ENCODE assay signal across 14 cellular contexts in genomic region chr6:94478178-94479140, GRCh38.
A peak's percentile ranks its signal among the peaks of the same experiment; 100 is the strongest.
DNase-seq lines count a peak whose midpoint lies in the region; TF ChIP-seq lines count a peak whose summit lies in the region.
"Had no signal": no experiment of that assay in that cellular context is flagged by ENCODE, and none has a peak within 500 bp of the region (broad histone marks: within the 10 kb centered on the region; RNA-seq: fewer than 3 reads in every experiment).

No MANE protein-coding gene starts in this region.

- no peaks in the 10 kb centered on the region; the same call in 1 of the 2 replicates for H3K36me3 ChIP-seq in SJCRH30
- H3K36me3 ChIP-seq: transverse colon had no signal

- peaks cover 9% of the 10 kb centered on the region; the same call in 1 of the 2 replicates for H3K9me3 ChIP-seq in SJCRH30 (replicated peaks)
- H3K9me3 ChIP-seq: transverse colon had no signal

- H3K27me3 ChIP-seq in SJCRH30, result no peaks in the 10 kb centered on the region
- H3K27me3 ChIP-seq: transverse colon had no signal

- DNase-seq in NCI-H510A treated with DMSO at 0.1 percent for 48 hours (lab: John Stamatoyannopoulos, UW), result peak; percentile 26
- no peak for DNase-seq in NCI-H510A (lab: John Stamatoyannopoulos, UW)
- DNase-seq in NCI-H2227 (lab: John Stamatoyannopoulos, UW; ENCODE audit: unreplicated experiment), result peak; percentile 61
- DNase-seq in SJCRH30, result peak; percentile 61 to 92
- peak; percentile 28 for DNase-seq in superior temporal gyrus (ENCODE audit: extremely low spot score)
- DNase-seq in T-helper 2 cell, result no peak
- DNase-seq in coronary artery (ENCODE audit: low spot score), result no peak
- no peak for DNase-seq in stimulated activated CD4-positive, alpha-beta T cell treated with anti-CD3 and anti-CD28 coated beads, Interleukin-1b, Interleukin-23, amount 100 ng/mL, for 48 hours
- DNase-seq: ACHN, endodermal cell, foreskin fibroblast, mucosa of descending colon, NCI-H1048, transverse colon had no signal

- H3K27ac ChIP-seq in SJCRH30 (peak overlapping the region; percentile 81), coronary artery (no peak overlapping the region)
- H3K27ac ChIP-seq: transverse colon had no signal

- peak overlapping the region; percentile 29 for H3K4me3 ChIP-seq in SJCRH30
- no peak overlapping the region for H3K4me3 ChIP-seq in coronary artery
- H3K4me3 ChIP-seq: mucosa of descending colon, transverse colon had no signal

- TF ChIP-seq CTCF in coronary artery (IDR thresholded peaks at IDR 0.05), result no peak

- peaks cover 13% of the 10 kb centered on the region for H3K4me1 ChIP-seq in SJCRH30
- H3K4me1 ChIP-seq: transverse colon had no signal

Comparison
In these comparisons a context has a peak if more than half of its experiments do, and no peak if none do; other contexts are left out.
1. DNase-seq: peak in NCI-H510A treated with DMSO at 0.1 percent for 48 hours (single experiment), NCI-H2227 (single experiment), SJCRH30 (2 of 2) and superior temporal gyrus (single experiment); none in NCI-H510A (single experiment), T-helper 2 cell (0 of 5), coronary artery (single experiment) and stimulated activated CD4-positive, alpha-beta T cell treated with anti-CD3 and anti-CD28 coated beads, Interleukin-1b, Interleukin-23, amount 100 ng/mL, for 48 hours (single experiment).